In the genomic region with DNA sequence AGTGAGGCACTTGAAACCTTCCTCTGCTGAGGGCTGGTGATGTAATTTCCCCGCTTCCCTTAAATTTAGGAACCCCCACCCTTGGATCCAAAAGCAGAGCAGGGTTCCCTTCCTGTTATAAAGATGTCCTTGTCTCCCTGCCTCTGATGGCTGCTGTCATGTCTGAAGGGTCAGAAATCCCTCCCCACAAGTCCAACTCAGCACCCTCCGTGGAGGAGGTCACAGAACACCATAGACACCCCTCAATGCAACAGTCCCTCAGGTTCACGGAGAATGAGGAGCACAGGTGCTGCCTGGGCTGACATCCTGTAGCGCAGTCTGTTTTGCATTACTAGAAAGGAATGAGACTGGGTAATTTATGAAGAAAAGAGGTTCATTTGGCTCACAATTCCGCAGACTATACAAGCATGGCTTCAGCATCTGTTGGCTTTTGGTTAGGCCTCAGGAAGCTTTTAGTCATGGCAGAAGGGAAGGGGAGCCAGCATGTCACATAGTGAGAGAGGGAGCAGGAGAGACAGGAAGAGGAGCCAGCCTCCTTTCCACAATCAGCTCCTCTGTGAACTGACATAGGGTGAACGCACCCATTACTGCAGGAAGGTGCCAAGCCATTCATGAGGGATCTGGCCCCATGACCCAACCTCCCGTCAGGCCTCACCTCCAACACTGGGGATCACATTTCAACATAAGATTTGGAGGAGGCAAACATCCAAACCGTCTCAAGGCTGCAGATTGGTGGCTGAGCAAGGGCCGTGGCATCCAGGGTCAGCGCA, we compare ENCODE assay signal across 19 cellular contexts.
DNase-seq lines count a peak whose midpoint lies in the region; ATAC-seq and TF ChIP-seq lines count a peak whose summit lies in the region.
"Had no signal": no experiment of that assay in that cellular context is flagged by ENCODE, and none has a peak within 500 bp of the region (broad histone marks: within the 10 kb centered on the region; RNA-seq: fewer than 3 reads in every experiment).

No MANE protein-coding gene starts in this region.

- POLR2A ChIA-PET in WTC11 (lab: Charles Lee), result no interaction called here

- H3K27me3 ChIP-seq in RWPE2 (ENCODE audit: insufficient read depth, poor library complexity, severe bottlenecking) (no peaks in the 10 kb centered on the region), lower lobe of right lung (ENCODE audit: low read depth) (no peaks in the 10 kb centered on the region), stomach (no peaks in the 10 kb centered on the region)
- H3K27me3 ChIP-seq: ascending aorta had no signal

- H3K4me3 ChIP-seq in RWPE2 (ENCODE audit: severe bottlenecking), result no peak overlapping the region
- no peak overlapping the region for H3K4me3 ChIP-seq in lower lobe of right lung
- no peak overlapping the region for H3K4me3 ChIP-seq in stomach
- H3K4me3 ChIP-seq: ascending aorta, skin epidermis had no signal

- H3K4me1 ChIP-seq in RWPE2 (ENCODE audit: insufficient read depth, poor library complexity, severe bottlenecking), result no peaks in the 10 kb centered on the region
- H3K4me1 ChIP-seq in lower lobe of right lung, result peaks cover 26% of the 10 kb centered on the region
- peaks cover 0 to 6% (median 3%) of the 10 kb centered on the region in 4 donors for H3K4me1 ChIP-seq in stomach
- H3K4me1 ChIP-seq: ascending aorta, parathyroid adenoma had no signal

- CTCF ChIA-PET in WTC11 (lab: Charles Lee), result interaction anchor here (6.8 kb wide), 1 partner anchor 18 kb away, joined by 76 read pairs; no protein-coding TSS in a partner anchor

- TF ChIP-seq CTCF in RWPE2 (IDR thresholded peaks at IDR 0.05; ENCODE audit: poor library complexity, severe bottlenecking) (no peak), lower lobe of right lung (IDR thresholded peaks at IDR 0.05) (no peak), stomach (IDR thresholded peaks at IDR 0.05) (no peak), WTC11 (IDR thresholded peaks at IDR 0.05) (no peak)

- H3K9me3 Mint-ChIP-seq in WTC11, result no peaks in the 10 kb centered on the region
- H3K9me3 Mint-ChIP-seq: activated naive CD4-positive, alpha-beta T cell treated with anti-CD3 and anti-CD28 coated beads, Interleukin-2, amount 10 ng/mL, durations not matched to agents 7 days and 5 days; effector memory CD8-positive, alpha-beta T cell had no signal

- H3K9me3 ChIP-seq in RWPE2 (ENCODE audit: severe bottlenecking), result no peaks in the 10 kb centered on the region
- H3K9me3 ChIP-seq in lower lobe of right lung, result no peaks in the 10 kb centered on the region
- H3K9me3 ChIP-seq in stomach, result no peaks in the 10 kb centered on the region
- H3K9me3 ChIP-seq: ascending aorta had no signal

- TF ChIP-seq EP300 in stomach (IDR thresholded peaks at IDR 0.05), result no peak

- no peaks in the 10 kb centered on the region; the same call in 1 of the 2 replicates for H3K36me3 Mint-ChIP-seq in WTC11
- H3K36me3 Mint-ChIP-seq: activated naive CD4-positive, alpha-beta T cell treated with anti-CD3 and anti-CD28 coated beads, Interleukin-2, amount 10 ng/mL, durations not matched to agents 7 days and 5 days had no signal

- no peak overlapping the region for H3K4me3 Mint-ChIP-seq in WTC11
- H3K4me3 Mint-ChIP-seq: activated naive CD4-positive, alpha-beta T cell treated with anti-CD3 and anti-CD28 coated beads, Interleukin-2, amount 10 ng/mL, durations not matched to agents 7 days and 5 days; effector memory CD8-positive, alpha-beta T cell had no signal

- WGBS in stomach, 5 donors, result 88 to 94% (median 91%) methylated on average over 10 of the region's 10 CpGs

- DNase-seq in ELF-1 (ENCODE audit: low read depth, low spot score) (peak; percentile 0), RWPE2 (ENCODE audit: low spot score) (peak; percentile 36), lower lobe of right lung (no peak), stomach (no peak), WTC11 (ENCODE audit: low spot score) (no peak), NK-92 (lab: John Stamatoyannopoulos, UW; ENCODE audit: unreplicated experiment) (no peak), NOMO-1 treated with dmso at 0.1 percent for 144 hours (lab: John Stamatoyannopoulos, UW; ENCODE audit: unreplicated experiment) (no peak)
- DNase-seq: activated CD4-positive, alpha-beta T cell treated with anti-CD3 and anti-CD28 coated beads for 48 hours; activated naive CD4-positive, alpha-beta T cell treated with anti-CD3 and anti-CD28 coated beads, Interleukin-2, amount 10 ng/mL, durations not matched to agents 7 days and 5 days; cerebellar nuclear complex; DND-41; effector memory CD8-positive, alpha-beta T cell; NCI-H2029 treated with DMSO at 0.1 percent for 48 hours; NK-92 treated with Interleukin-12 subunit alpha and Interleukin-12 subunit beta, amount 100 ng/mL, for 24 hours; RPMI8226; SW 1271 had no signal

- no peak overlapping the region for H3K27ac Mint-ChIP-seq in WTC11
- H3K27ac Mint-ChIP-seq: activated naive CD4-positive, alpha-beta T cell treated with anti-CD3 and anti-CD28 coated beads, Interleukin-2, amount 10 ng/mL, durations not matched to agents 7 days and 5 days; effector memory CD8-positive, alpha-beta T cell had no signal

- no peak for TF ChIP-seq POLR2A in stomach (IDR thresholded peaks at IDR 0.05)

- intact Hi-C loops in lower lobe of right lung (cut with DNase I), result no loop called here
- intact Hi-C loops in stomach (cut with DNase I; ENCODE audit: low total_unique reads), result no loop called here

- H3K27me3 Mint-ChIP-seq in WTC11 (ENCODE audit: low read depth), result no peaks in the 10 kb centered on the region; the same call in 1 of the 2 replicates

- 0 out of 2 replicates have a peak, but pooled peaks cover 6% of the 10 kb centered on the region for H3K36me3 ChIP-seq in RWPE2 (ENCODE audit: low read depth)
- H3K36me3 ChIP-seq in lower lobe of right lung, result peaks cover 65% of the 10 kb centered on the region
- peaks cover 0 to 77% (median 69%) of the 10 kb centered on the region in 4 donors for H3K36me3 ChIP-seq in stomach

- H3K4me1 Mint-ChIP-seq in WTC11, result peaks cover 13% of the 10 kb centered on the region
- H3K4me1 Mint-ChIP-seq: activated naive CD4-positive, alpha-beta T cell treated with anti-CD3 and anti-CD28 coated beads, Interleukin-2, amount 10 ng/mL, durations not matched to agents 7 days and 5 days had no signal

- H3K27ac ChIP-seq in RWPE2 (ENCODE audit: poor library complexity, severe bottlenecking), result no peak overlapping the region
- H3K27ac ChIP-seq in lower lobe of right lung, result peak overlapping the region; percentile 64
- H3K27ac ChIP-seq in stomach, result peak overlapping the region in 4 of 5 donors; percentile 60 to 79 (median 70)
- H3K27ac ChIP-seq: parathyroid adenoma had no signal

- ATAC-seq in RWPE2 (ENCODE audit: low read depth), result no peak
- ATAC-seq in lower lobe of right lung, result no peak
- no peak for ATAC-seq in WTC11
- ATAC-seq: effector memory CD8-positive, alpha-beta T cell had no signal

TF ChIP-seq in WTC11, 78 proteins besides CTCF, POLR2A, EP300 and RAD21:
- TF ChIP-seq ELF4 (CRISPR knock-in tag; IDR thresholded peaks at IDR 0.05; ENCODE audit: low read depth) (no peak), GABPB1 (CRISPR knock-in tag; IDR thresholded peaks at IDR 0.05) (no peak), MYBL2 (CRISPR knock-in tag; IDR thresholded peaks at IDR 0.05) (no peak), RELA (CRISPR knock-in tag; IDR thresholded peaks at IDR 0.05; ENCODE audit: borderline replicate concordance) (no peak), TEAD4 (CRISPR knock-in tag; IDR thresholded peaks at IDR 0.05) (no peak), ZNF219 (CRISPR knock-in tag; IDR thresholded peaks at IDR 0.05; ENCODE audit: borderline replicate concordance) (no peak)
- TF ChIP-seq, protein P1, sequence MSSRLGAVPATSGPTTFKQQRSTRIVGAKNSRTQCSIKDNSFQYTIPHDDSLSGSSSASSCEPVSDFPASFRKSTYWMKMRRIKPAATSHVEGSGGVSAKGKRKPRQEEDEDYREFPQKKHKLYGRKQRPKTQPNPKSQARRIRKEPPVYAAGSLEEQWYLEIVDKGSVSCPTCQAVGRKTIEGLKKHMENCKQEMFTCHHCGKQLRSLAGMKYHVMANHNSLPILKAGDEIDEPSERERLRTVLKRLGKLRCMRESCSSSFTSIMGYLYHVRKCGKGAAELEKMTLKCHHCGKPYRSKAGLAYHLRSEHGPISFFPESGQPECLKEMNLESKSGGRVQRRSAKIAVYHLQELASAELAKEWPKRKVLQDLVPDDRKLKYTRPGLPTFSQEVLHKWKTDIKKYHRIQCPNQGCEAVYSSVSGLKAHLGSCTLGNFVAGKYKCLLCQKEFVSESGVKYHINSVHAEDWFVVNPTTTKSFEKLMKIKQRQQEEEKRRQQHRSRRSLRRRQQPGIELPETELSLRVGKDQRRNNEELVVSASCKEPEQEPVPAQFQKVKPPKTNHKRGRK (CRISPR knock-in tag; IDR thresholded peaks at IDR 0.05; ENCODE audit: borderline replicate concordance), result no peak

Comparison
In these comparisons a context has a peak if more than half of its experiments do, and no peak if none do; other contexts are left out.
1. DNase-seq: peak in ELF-1 (single experiment) and RWPE2 (single experiment); none in lower lobe of right lung (single experiment), stomach (single experiment), WTC11 (single experiment), NK-92 (single experiment) and NOMO-1 treated with dmso at 0.1 percent for 144 hours (single experiment).